ENCODE assay signal across 8 cellular contexts in genomic region chr6:36130672-36131516, GRCh38. TPM values are rescaled to one million over a fixed set of nuclear protein-coding genes. Genes with fewer than 3 reads are reported as not detected.
DNase-seq lines count a peak whose midpoint lies in the region; ATAC-seq and TF ChIP-seq lines count a peak whose summit lies in the region.

No MANE protein-coding gene starts in this region.

- H3K27me3 ChIP-seq in BJ (ENCODE audit: control insufficient read depth, insufficient read depth, low read length) (no peaks in the 10 kb centered on the region), GM23248 (replicated peaks; ENCODE audit: insufficient read depth) (no peaks in the 10 kb centered on the region), OCI-LY3 (ENCODE audit: low read depth, low read length) (peaks cover 3% of the 10 kb centered on the region; the same call in 1 of the 2 replicates), iPS-15b (ENCODE audit: control insufficient read depth, insufficient read depth, low read length) (peaks cover 3% of the 10 kb centered on the region)

- TF ChIP-seq CTCF in BJ (IDR thresholded peaks at IDR 0.05; ENCODE audit: insufficient read depth, low read depth, low read length) (no peak), OCI-LY3 (IDR thresholded peaks at IDR 0.05; ENCODE audit: low read depth, low read length) (peak; percentile 24)

- H3K4me1 ChIP-seq in GM23248 (ENCODE audit: insufficient read depth) (peaks cover 38% of the 10 kb centered on the region), OCI-LY3 (ENCODE audit: low read length) (peaks cover 23% of the 10 kb centered on the region), iPS-15b (ENCODE audit: control insufficient read depth, insufficient read depth, low read length) (peaks cover 15% of the 10 kb centered on the region)

- no peaks in the 10 kb centered on the region for H3K9me3 Mint-ChIP-seq in activated naive CD4-positive, alpha-beta T cell treated with anti-CD3 and anti-CD28 coated beads, Interleukin-2, amount 50 U/mL, for 72 hours

- POLR2A ChIA-PET in BJ (lab: Charles Lee) = no interaction called here

- ATAC-seq in activated naive CD4-positive, alpha-beta T cell treated with anti-CD3 and anti-CD28 coated beads, Interleukin-2, amount 50 U/mL, for 72 hours = peak; percentile 63 to 73
- no peak for ATAC-seq in HG03378 (IDR thresholded peaks at IDR 0.05; ENCODE audit: unreplicated experiment)

- H3K36me3 ChIP-seq in BJ (ENCODE audit: control insufficient read depth, insufficient read depth, low read length) (no peaks in the 10 kb centered on the region), GM23248 (ENCODE audit: low read depth) (no peaks in the 10 kb centered on the region), OCI-LY3 (replicated peaks; ENCODE audit: low read depth, low read length) (no peaks in the 10 kb centered on the region), iPS-15b (ENCODE audit: control insufficient read depth, insufficient read depth, low read length) (peaks cover 4% of the 10 kb centered on the region)

- in situ Hi-C loops in GM23248 (cut with MboI) = no loop called here

- H3K9me3 ChIP-seq in GM23248 (ENCODE audit: low read depth) (no peaks in the 10 kb centered on the region), OCI-LY3 (ENCODE audit: insufficient read depth, low read length) (no peaks in the 10 kb centered on the region), iPS-15b (ENCODE audit: control insufficient read depth, insufficient read depth, low read length) (no peaks in the 10 kb centered on the region)

- H3K4me3 ChIP-seq in BJ (ENCODE audit: low read depth, low read length) (peak overlapping the region; percentile 12), GM23248 (peak overlapping the region; percentile 59), OCI-LY3 (ENCODE audit: low read length) (peak overlapping the region; percentile 78), iPS-15b (ENCODE audit: low read depth, low read length) (peak overlapping the region; percentile 62)

- WGBS in GM23248 (ENCODE audit: low coverage in 1 of 2, low lambda C conversion rate in 2 of 2, missing lambda C conversion rate in 2 of 2), 2 experiments = 21 to 28% methylated on average over 32 to 42 of the region's 51 CpGs

- H3K27ac Mint-ChIP-seq in activated naive CD4-positive, alpha-beta T cell treated with anti-CD3 and anti-CD28 coated beads, Interleukin-2, amount 50 U/mL, for 72 hours = peak overlapping the region; percentile 93 to 94

- peak overlapping the region; percentile 13; the same call in 1 of the 2 replicates for H3K27ac ChIP-seq in GM23248
- no peak overlapping the region for H3K27ac ChIP-seq in OCI-LY3 (ENCODE audit: low read length)

- H3K79me2 ChIP-seq in GM23248 (ENCODE audit: insufficient read depth) = no peaks in the 10 kb centered on the region
- H3K79me2 ChIP-seq in OCI-LY3 (ENCODE audit: low read length) = no peaks in the 10 kb centered on the region

- H2AFZ ChIP-seq in GM23248 (peak overlapping the region; percentile 79), OCI-LY3 (ENCODE audit: low read depth, low read length) (peak overlapping the region; percentile 73)

- CTCF ChIA-PET in BJ (lab: Yijun Ruan, JAX) = interaction anchor here (0.5 to 1.6 kb wide), 6 partner anchors 10 to 264 kb away, joined by 3 to 5 read pairs (median 4); no protein-coding TSS in a partner anchor

- H3K36me3 Mint-ChIP-seq in activated naive CD4-positive, alpha-beta T cell treated with anti-CD3 and anti-CD28 coated beads, Interleukin-2, amount 50 U/mL, for 72 hours = peaks cover 14% of the 10 kb centered on the region in 2 donors

- DNase-seq in BJ (ENCODE audit: low read depth) (no peak), GM23248 (peak; percentile 39), NAMALWA (ENCODE audit: low spot score) (no peak)
- DNase-seq in activated naive CD4-positive, alpha-beta T cell treated with anti-CD3 and anti-CD28 coated beads, Interleukin-2, amount 50 U/mL, for 72 hours (ENCODE audit: low spot score in 2 of 2) = peak; percentile 69 to 80
- DNase-seq in stimulated activated CD4-positive, alpha-beta T cell treated with anti-CD3 and anti-CD28 coated beads, Interleukin-12 subunit alpha, Interleukin-12 subunit beta, amount 100 ng/mL, for 48 hours (ENCODE audit: low read depth in 2 of 3, low spot score in 1 of 3) = peak; percentile 42 to 73 (median 59)

- H4K20me1 ChIP-seq in GM23248 (ENCODE audit: insufficient read depth) (no peaks in the 10 kb centered on the region), OCI-LY3 (ENCODE audit: insufficient read depth, low read length) (no peaks in the 10 kb centered on the region)

- peaks cover 14% of the 10 kb centered on the region; the same call in 1 of the 2 replicates for H3F3A ChIP-seq in GM23248 (ENCODE audit: insufficient read depth)

- peak overlapping the region; percentile 47 for H3K4me2 ChIP-seq in GM23248 (ENCODE audit: unreplicated experiment)
- peak overlapping the region; percentile 84 for H3K4me2 ChIP-seq in OCI-LY3 (ENCODE audit: low read length)

- H3K9ac ChIP-seq in GM23248 (peak overlapping the region; percentile 47), OCI-LY3 (ENCODE audit: low read length) (peak overlapping the region; percentile 62), iPS-15b (ENCODE audit: low read depth, low read length) (peak overlapping the region; percentile 79)

- H3K9me2 ChIP-seq in GM23248 (ENCODE audit: insufficient read depth) = no peaks in the 10 kb centered on the region

RNA-seq across cellular contexts. Expression of gene MAPK13, which starts 0.6 kb away (rescaled TPM):
- polyA plus RNA-seq in BJ (2011; rRNA removed) = 2.8 and 3.8 TPM in 2 replicates
- 2.2 and 2.7 TPM in 2 replicates for polyA minus RNA-seq in BJ (2011; rRNA and poly(A)+ RNA removed)
- 3.0 and 6.6 TPM in 2 replicates for total RNA-seq in GM23248 (2014; rRNA removed; shearing (Covaris generic))
- polyA plus RNA-seq in GM23248 (2016; fragmentation: Nextera tagmentation; extraction: Ambion mirVana) = 2.9 and 3.2 TPM in 2 replicates
- 10 to 100 TPM; 33.6 to 58.9 TPM for total RNA-seq in activated naive CD4-positive, alpha-beta T cell treated with anti-CD3 and anti-CD28 coated beads, Interleukin-2, amount 50 U/mL, for 72 hours

Comparison
In these comparisons a context has a peak if more than half of its experiments do, and no peak if none do; other contexts are left out.
1. DNase-seq: peak in GM23248 (single experiment), activated naive CD4-positive, alpha-beta T cell treated with anti-CD3 and anti-CD28 coated beads, Interleukin-2, amount 50 U/mL, for 72 hours (2 of 2) and stimulated activated CD4-positive, alpha-beta T cell treated with anti-CD3 and anti-CD28 coated beads, Interleukin-12 subunit alpha, Interleukin-12 subunit beta, amount 100 ng/mL, for 48 hours (3 of 3); none in BJ (single experiment) and NAMALWA (single experiment).
2. H3K4me3 ChIP-seq: peak in every context shown above with its lines; median percentile 78 in OCI-LY3; 62 in iPS-15b; 59 in GM23248; 12 in BJ.
3. Peak in every context shown above with its lines, with median percentiles within 50 percentile points of each other: H3K9ac ChIP-seq.